8 cellular contexts compared by ENCODE assay signal in genomic region chr10:8060010-8060703, GRCh38. TPM values are rescaled to one million over a fixed set of nuclear protein-coding genes. Genes with fewer than 3 reads are reported as not detected.
A peak's percentile ranks its signal among the peaks of the same experiment; 100 is the strongest.
DNase-seq lines count a peak whose midpoint lies in the region; ATAC-seq and TF ChIP-seq lines count a peak whose summit lies in the region.

No MANE protein-coding gene starts in this region.

- H3K36me3 ChIP-seq in breast epithelium (no peaks in the 10 kb centered on the region), colonic mucosa (no peaks in the 10 kb centered on the region)

- peaks cover 64% of the 10 kb centered on the region for H3K27me3 Mint-ChIP-seq in HFFc6 (ENCODE audit: insufficient read depth)

- no peaks in the 10 kb centered on the region for H3K9me3 Mint-ChIP-seq in HFFc6

- H3K36me3 Mint-ChIP-seq in HFFc6 (ENCODE audit: low read depth), result no peaks in the 10 kb centered on the region

- intact Hi-C loops in breast epithelium (cut with DNase I; ENCODE audit: low total_unique reads) (loop anchor here (10.0 kb wide), 1 partner anchor 345 kb away; no protein-coding TSS in a partner anchor), colonic mucosa (cut with DNase I) (no loop called here)

- TF ChIP-seq POLR2A in GM18505 (IDR thresholded peaks at IDR 0.05; ENCODE audit: borderline replicate concordance, extremely low read depth, insufficient read depth, insufficient read length), result no peak
- TF ChIP-seq POLR2A in breast epithelium (IDR thresholded peaks at IDR 0.05), result no peak

- H3K27ac ChIP-seq in breast epithelium (peak overlapping the region; percentile 91 to 96), colonic mucosa (no peak overlapping the region)

- ATAC-seq in GM18505 (IDR thresholded peaks at IDR 0.05; ENCODE audit: unreplicated experiment), result peak; percentile 48

- no peaks in the 10 kb centered on the region for H3K9me3 ChIP-seq in breast epithelium
- H3K9me3 ChIP-seq in colonic mucosa, result no peaks in the 10 kb centered on the region

- peak overlapping the region; percentile 81 for H3K4me3 Mint-ChIP-seq in HFFc6

- no peaks in the 10 kb centered on the region for H3K4me1 ChIP-seq in breast epithelium
- H3K4me1 ChIP-seq in colonic mucosa, result no peaks in the 10 kb centered on the region

- H3K4me3 ChIP-seq in breast epithelium (peak overlapping the region in 2 of 3 donors; percentile 72 to 87), colonic mucosa (no peak overlapping the region)

- peaks cover 22% of the 10 kb centered on the region for H3K4me1 Mint-ChIP-seq in HFFc6 (ENCODE audit: low read depth)

- H3K9ac ChIP-seq in colonic mucosa (ENCODE audit: low read depth in 2 of 2, low read length in 2 of 2), result no peak overlapping the region

- no peak for TF ChIP-seq CTCF in HFFc6 (IDR thresholded peaks at IDR 0.05)
- TF ChIP-seq CTCF in breast epithelium (IDR thresholded peaks at IDR 0.05), result no peak
- TF ChIP-seq CTCF in colonic mucosa (IDR thresholded peaks at IDR 0.05), result no peak

- peak; percentile 46 for DNase-seq in HFFc6
- DNase-seq in RPMI7951 (ENCODE audit: low read depth), result peak; percentile 98
- peak in 1 of 2 donors; percentile 43 for DNase-seq in breast epithelium (ENCODE audit: low spot score in 2 of 2)
- DNase-seq in stimulated activated CD4-positive, alpha-beta T cell treated with anti-CD3 and anti-CD28 coated beads, Interleukin-2, amount 100 ng/mL, for 48 hours, result peak; percentile 58 to 72
- DNase-seq in NCI-H2171 (lab: John Stamatoyannopoulos, UW), result no peak
- no peak for DNase-seq in HuH-7 (ENCODE audit: low spot score)
- no peak for DNase-seq in colonic mucosa

- H3K27me3 ChIP-seq in breast epithelium (peaks cover 0 to 16% of the 10 kb centered on the region in 2 donors), colonic mucosa (peaks cover 41% of the 10 kb centered on the region)

- peak overlapping the region; percentile 6; the same call in 1 of the 2 replicates for H3K27ac Mint-ChIP-seq in HFFc6

RNA-seq across cellular contexts. Expression of gene GATA3, which starts 5.7 kb away (rescaled TPM):
- under 1 TPM in 4 of 6 experiments, not detected in 2; 0.07 to 0.43 (median 0.16) TPM for total RNA-seq in HFFc6 (2021; fragmentation: NEBNext Ultra II Directional; extraction: Animal tissue kit (Norgen Biotek cat#: 25700))
- 2.5 and 4.0 TPM in 2 replicates for total RNA-seq in RPMI7951 (2014; rRNA removed; shearing (Covaris generic))
- total RNA-seq in breast epithelium (10 to 100 TPM in 2 of 3 donors, under 1 TPM in 1; 0.48 to 36.4 (median 28.2) TPM), colonic mucosa (under 1 TPM; 0.48 to 0.54 TPM)

Comparison
In these comparisons a context has a peak if more than half of its experiments do, and no peak if none do; other contexts are left out.
1. DNase-seq: peak in HFFc6 (single experiment), RPMI7951 (single experiment) and stimulated activated CD4-positive, alpha-beta T cell treated with anti-CD3 and anti-CD28 coated beads, Interleukin-2, amount 100 ng/mL, for 48 hours (2 of 2); none in NCI-H2171 (single experiment), HuH-7 (single experiment) and colonic mucosa (single experiment).